Comparison of ENCODE assay signal across 9 cellular contexts in the genomic region with DNA sequence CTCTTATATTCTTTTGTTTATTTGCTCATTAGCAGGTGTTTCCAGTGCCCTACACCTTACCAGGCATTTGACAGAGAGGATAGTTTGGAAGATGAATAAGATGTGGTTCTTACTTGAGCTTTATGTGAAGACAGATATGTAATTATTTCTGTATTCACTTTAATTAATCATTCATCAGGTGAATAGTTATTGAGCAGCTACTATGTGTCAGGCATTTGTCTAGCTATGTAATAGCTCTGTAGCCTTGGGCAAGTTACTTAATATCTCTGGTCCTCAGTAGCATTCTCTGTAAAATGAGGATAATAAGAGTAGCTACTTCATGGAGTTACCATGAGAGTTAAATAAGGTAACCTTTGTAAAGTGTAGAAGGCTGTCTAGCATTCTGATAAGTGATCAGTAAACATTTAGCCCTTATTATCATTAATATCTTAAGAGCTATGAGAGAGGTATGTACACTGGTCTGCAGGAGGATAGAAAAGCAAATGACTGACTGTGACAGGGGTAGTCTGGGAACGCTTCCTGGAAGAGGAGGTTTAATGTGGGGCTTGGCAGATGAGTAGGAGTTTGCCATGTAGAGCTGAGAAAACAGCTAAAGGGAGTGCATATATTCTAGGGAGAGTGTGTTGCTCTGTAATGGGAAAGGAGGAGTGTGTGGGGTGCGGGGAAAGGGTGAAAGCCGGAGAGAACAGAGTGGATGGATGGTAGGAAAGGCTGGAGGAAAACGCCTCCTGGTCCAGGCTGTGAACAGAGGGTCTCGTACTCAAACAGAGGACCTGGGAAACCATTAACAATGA. TPM values are rescaled to one million over a fixed set of nuclear protein-coding genes. Genes with fewer than 3 reads are reported as not detected.
A peak's percentile ranks its signal among the peaks of the same experiment; 100 is the strongest.
DNase-seq lines count a peak whose midpoint lies in the region; ATAC-seq and TF ChIP-seq lines count a peak whose summit lies in the region.
"Had no signal": no experiment of that assay in that cellular context is flagged by ENCODE, and none has a peak within 500 bp of the region (broad histone marks: within the 10 kb centered on the region; RNA-seq: fewer than 3 reads in every experiment).

No MANE protein-coding gene starts in this region.

- WGBS in mesodermal cell (ENCODE audit: insufficient coverage in 2 of 2), 2 experiments = 88 to 96% methylated on average over 4 of the region's 5 CpGs
- WGBS in upper lobe of left lung, 2 donors = 93% methylated on average over 5 of the region's 5 CpGs

- no peaks in the 10 kb centered on the region for H3K9me3 ChIP-seq in cardiac muscle cell (ENCODE audit: low read depth)
- H3K9me3 ChIP-seq in ascending aorta = no peaks in the 10 kb centered on the region
- no peaks in the 10 kb centered on the region for H3K9me3 ChIP-seq in mesodermal cell (ENCODE audit: control insufficient read depth, low read length)
- H3K9me3 ChIP-seq in upper lobe of left lung = no peaks in the 10 kb centered on the region

- H3K4me1 ChIP-seq in cardiac muscle cell (ENCODE audit: low read depth) = peaks cover 58% of the 10 kb centered on the region
- H3K4me1 ChIP-seq in ascending aorta = peaks cover 59 to 97% of the 10 kb centered on the region in 2 donors
- peaks cover 62% of the 10 kb centered on the region for H3K4me1 ChIP-seq in mesodermal cell (ENCODE audit: control insufficient read depth, insufficient read depth, low read length, poor library complexity, severe bottlenecking)
- peaks cover 9 to 40% (median 23%) of the 10 kb centered on the region in 4 donors for H3K4me1 ChIP-seq in upper lobe of left lung

- H3K27me3 ChIP-seq in cardiac muscle cell (no peaks in the 10 kb centered on the region), ascending aorta (no peaks in the 10 kb centered on the region), upper lobe of left lung (no peaks in the 10 kb centered on the region)

- no peak for TF ChIP-seq CTCF in cardiac muscle cell (IDR thresholded peaks at IDR 0.05; ENCODE audit: low read depth, low read length)
- no peak for TF ChIP-seq CTCF in ascending aorta (IDR thresholded peaks at IDR 0.05)
- TF ChIP-seq CTCF in upper lobe of left lung (IDR thresholded peaks at IDR 0.05) = no peak

- H3K27ac ChIP-seq in cardiac muscle cell (peak overlapping the region; percentile 86), ascending aorta (peak overlapping the region; percentile 98), mesodermal cell (ENCODE audit: low read depth, low read length, severe bottlenecking) (peak overlapping the region; percentile 94), upper lobe of left lung (peak overlapping the region; percentile 60 to 77 (median 65))

- H3K36me3 ChIP-seq in cardiac muscle cell (peaks cover 7% of the 10 kb centered on the region), ascending aorta (peaks cover 28 to 33% of the 10 kb centered on the region in 2 donors), mesodermal cell (ENCODE audit: control insufficient read depth, insufficient read depth, low read length) (peaks cover 71% of the 10 kb centered on the region), upper lobe of left lung (peaks cover 4 to 22% (median 10%) of the 10 kb centered on the region in 4 donors)

- H3K4me3 ChIP-seq in cardiac muscle cell (no peak overlapping the region), ascending aorta (peak overlapping the region in 1 of 2 donors; percentile 32), mesodermal cell (ENCODE audit: extremely low read depth, insufficient read depth, low read length, poor library complexity, severe bottlenecking) (no peak overlapping the region), upper lobe of left lung (no peak overlapping the region)

- intact Hi-C loops in left cardiac atrium (cut with DNase I) = loop anchor here in 1 of 2 donors (10.0 kb wide), 1 partner anchor 58 kb away; no protein-coding TSS in a partner anchor
- intact Hi-C loops in ascending aorta (cut with DNase I) = no loop called here

- TF ChIP-seq EP300 in upper lobe of left lung (IDR thresholded peaks at IDR 0.05) = no peak

- ATAC-seq in left cardiac atrium (no peak), upper lobe of left lung (ENCODE audit: low FRiP score in 2 of 2) (no peak), GM18868 (IDR thresholded peaks at IDR 0.05; ENCODE audit: unreplicated experiment) (no peak), GM21528 (IDR thresholded peaks at IDR 0.05; ENCODE audit: low FRiP score, unreplicated experiment) (no peak)

- no peak for TF ChIP-seq POLR2A in upper lobe of left lung (IDR thresholded peaks at IDR 0.05)

- DNase-seq in cardiac muscle cell (ENCODE audit: low read depth in 1 of 2, low spot score in 1 of 2) = no peak
- DNase-seq in left cardiac atrium = no peak
- peak in 1 of 2 donors; percentile 3 for DNase-seq in ascending aorta (ENCODE audit: low spot score in 2 of 2)
- DNase-seq in upper lobe of left lung = no peak
- no peak for DNase-seq in NCI-H1417 (lab: John Stamatoyannopoulos, UW)
- DNase-seq: H7 had no signal

RNA-seq across cellular contexts. Expression of a gene that starts 56.1 kb away (rescaled TPM):
- total RNA-seq in cardiac muscle cell (123 and 178 TPM in 2 replicates), left cardiac atrium (100 to 1,000 TPM in 1 of 2 donors, 10 to 100 TPM in 1; 74.5 to 128 TPM), ascending aorta (237 TPM), upper lobe of left lung (100 to 1,000 TPM; 138 to 327 (median 175) TPM)
- polyA plus RNA-seq in cardiac muscle cell = 153 and 191 TPM in 2 replicates
- 99.2 TPM for polyA plus RNA-seq in mesodermal cell (2013, experiment 1 of 2)
- polyA plus RNA-seq in mesodermal cell (2013, experiment 2 of 2) = 85.1 TPM
